10 cellular contexts compared by ENCODE assay signal in the genomic region with DNA sequence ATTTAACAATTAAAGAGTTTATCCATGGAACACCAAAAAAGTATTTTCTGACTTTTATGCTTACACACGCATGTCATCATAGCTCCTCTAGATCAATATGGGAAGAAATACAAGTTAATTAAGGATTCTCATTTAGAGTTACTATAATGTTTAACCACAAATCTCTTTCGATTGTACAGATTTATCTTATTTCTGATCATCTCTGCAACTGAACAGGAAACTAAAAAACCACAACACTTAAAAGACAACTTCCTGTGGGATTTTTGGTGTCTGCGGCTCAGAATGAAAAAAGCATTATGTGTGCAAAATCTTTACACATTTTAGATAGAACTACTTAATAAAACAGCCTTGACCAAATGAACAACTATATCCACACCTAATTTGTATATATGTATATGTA. TPM values are rescaled to one million over a fixed set of nuclear protein-coding genes. Genes with fewer than 3 reads are reported as not detected.
DNase-seq lines count a peak whose midpoint lies in the region; ATAC-seq and TF ChIP-seq lines count a peak whose summit lies in the region.
"Had no signal": no experiment of that assay in that cellular context is flagged by ENCODE, and none has a peak within 500 bp of the region (broad histone marks: within the 10 kb centered on the region; RNA-seq: fewer than 3 reads in every experiment).

No MANE protein-coding gene starts in this region.

- in situ Hi-C loops in mammary epithelial cell (cut with MboI; ENCODE audit: low sequenced_read_pairs in 2 of 2) = no loop called here

- DNase-seq in mammary epithelial cell = peak; percentile 29
- DNase-seq in breast epithelium (ENCODE audit: low spot score in 2 of 2) = no peak
- no peak for DNase-seq in T-helper 17 cell
- no peak for DNase-seq in osteoblast (ENCODE audit: insufficient read length, low spot score, missing footprints)
- no peak for DNase-seq in GM19238 (ENCODE audit: insufficient read length, low spot score)
- DNase-seq in COLO829 (ENCODE audit: low spot score) = no peak
- DNase-seq: kidney glomerular epithelial cell had no signal

- 18% methylated on average over 3 of the region's 3 CpGs for WGBS in mammary epithelial cell (ENCODE audit: low coverage, missing lambda C conversion rate)

- no peak for TF ChIP-seq CTCF in mammary epithelial cell (conservative IDR thresholded peaks at IDR 0.05 in 1 of 2, IDR thresholded peaks at IDR 0.05 in 1 of 2; ENCODE audit: extremely low read depth in 1 of 2, insufficient read depth in 1 of 2, low read depth in 1 of 2, low read length in 2 of 2)
- TF ChIP-seq CTCF in breast epithelium (IDR thresholded peaks at IDR 0.05) = no peak
- no peak for TF ChIP-seq CTCF in osteoblast (IDR thresholded peaks at IDR 0.05; ENCODE audit: extremely low read depth, low read depth, low read length)

- ATAC-seq in HG03354 (IDR thresholded peaks at IDR 0.05; ENCODE audit: poor library complexity, severe bottlenecking, unreplicated experiment) (peak; percentile 61), T-helper 17 cell (peak; percentile 74), GM18505 (IDR thresholded peaks at IDR 0.05; ENCODE audit: unreplicated experiment) (no peak)

- no peak overlapping the region for H3K9ac ChIP-seq in mammary epithelial cell (ENCODE audit: insufficient read depth, low read length)

- peaks cover 5% of the 10 kb centered on the region for H3K4me1 Mint-ChIP-seq in T-helper 17 cell

- dilution Hi-C loops in mammary epithelial cell (cut with HindIII; ENCODE audit: low sequenced_read_pairs) = no loop called here

- H3K4me2 ChIP-seq in mammary epithelial cell (ENCODE audit: insufficient read depth, low read depth, low read length) (peak overlapping the region; percentile 53), osteoblast (ENCODE audit: insufficient read depth, low read length) (peak overlapping the region; percentile 30)

- peaks cover 22% of the 10 kb centered on the region for H3K27me3 Mint-ChIP-seq in T-helper 17 cell

- TF ChIP-seq POLR2A in breast epithelium (IDR thresholded peaks at IDR 0.05) = no peak
- no peak for TF ChIP-seq POLR2A in GM18505 (IDR thresholded peaks at IDR 0.05; ENCODE audit: borderline replicate concordance, extremely low read depth, insufficient read depth, insufficient read length)

- H3K36me3 ChIP-seq in mammary epithelial cell (ENCODE audit: insufficient read depth, low read length) = no peaks in the 10 kb centered on the region
- no peaks in the 10 kb centered on the region for H3K36me3 ChIP-seq in breast epithelium
- no peaks in the 10 kb centered on the region for H3K36me3 ChIP-seq in osteoblast (ENCODE audit: insufficient read depth, low read length)

- H3K27ac Mint-ChIP-seq in T-helper 17 cell = no peak overlapping the region

- no peak overlapping the region for H3K4me3 ChIP-seq in mammary epithelial cell (replicated peaks in 1 of 3; ENCODE audit: insufficient read depth in 1 of 3, low read depth in 2 of 3, low read length in 3 of 3)
- no peak overlapping the region for H3K4me3 ChIP-seq in breast epithelium
- no peak overlapping the region for H3K4me3 ChIP-seq in osteoblast (ENCODE audit: insufficient read depth, low read length)

- no peaks in the 10 kb centered on the region for H3K36me3 Mint-ChIP-seq in T-helper 17 cell (ENCODE audit: low read depth)

- H3K27me3 ChIP-seq in mammary epithelial cell (ENCODE audit: insufficient read depth, low read length) (no peaks in the 10 kb centered on the region), breast epithelium (no peaks in the 10 kb centered on the region), osteoblast (ENCODE audit: insufficient read depth, low read length) (no peaks in the 10 kb centered on the region)

- H3K79me2 ChIP-seq in mammary epithelial cell (ENCODE audit: insufficient read depth, low read length) (peaks cover 13% of the 10 kb centered on the region), osteoblast (ENCODE audit: insufficient read depth, low read length) (peaks cover 12% of the 10 kb centered on the region)

- H3K4me1 ChIP-seq in mammary epithelial cell (ENCODE audit: insufficient read depth, low read length) (peaks cover 3% of the 10 kb centered on the region), breast epithelium (no peaks in the 10 kb centered on the region), osteoblast (ENCODE audit: insufficient read depth, low read length) (peaks cover 25% of the 10 kb centered on the region)

- no peaks in the 10 kb centered on the region for H3K9me3 ChIP-seq in mammary epithelial cell (replicated peaks; ENCODE audit: insufficient read depth, low read length)
- no peaks in the 10 kb centered on the region for H3K9me3 ChIP-seq in breast epithelium
- H3K9me3 ChIP-seq in T-helper 17 cell (ENCODE audit: control insufficient read depth, low read length, poor library complexity, severe bottlenecking) = no peaks in the 10 kb centered on the region
- no peaks in the 10 kb centered on the region for H3K9me3 ChIP-seq in osteoblast (ENCODE audit: low read depth, low read length)

- no TSS peak for BruUV-seq in mammary epithelial cell (replicated peaks; lab: Mats Ljungman, UMichigan)

- intact Hi-C loops in mammary epithelial cell (cut with micrococcal nuclease) (no loop called here), breast epithelium (cut with DNase I; ENCODE audit: low total_unique reads) (no loop called here)

- H3K27ac ChIP-seq in mammary epithelial cell (ENCODE audit: insufficient read depth, low read depth, low read length) = no peak overlapping the region
- no peak overlapping the region for H3K27ac ChIP-seq in breast epithelium
- H3K27ac ChIP-seq in osteoblast (ENCODE audit: low read depth, low read length) = no peak overlapping the region
- H3K27ac ChIP-seq: epithelial cell of prostate had no signal

- no peaks in the 10 kb centered on the region for H4K20me1 ChIP-seq in mammary epithelial cell (ENCODE audit: insufficient read depth, low read length)
- peaks cover 8% of the 10 kb centered on the region for H4K20me1 ChIP-seq in osteoblast (ENCODE audit: insufficient read depth, low read length)

- no peak overlapping the region for H3K4me3 Mint-ChIP-seq in T-helper 17 cell

- H2AFZ ChIP-seq in mammary epithelial cell (ENCODE audit: low read depth, low read length) (no peak overlapping the region), osteoblast (ENCODE audit: low read length) (no peak overlapping the region)

- CTCF ChIA-PET in mammary epithelial cell (lab: Charles Lee; ENCODE audit: low non-redundant PET) = no interaction called here

RNA-seq across cellular contexts. Expression of gene TJP1, which starts 2.9 kb away (rescaled TPM):
- 100 to 1,000 TPM in 1 of 2 donors, 10 to 100 TPM in 1; 91.7 to 109 TPM for total RNA-seq in mammary epithelial cell
- polyA plus RNA-seq in mammary epithelial cell = 53.0 TPM
- 97.8 TPM for polyA minus RNA-seq in mammary epithelial cell
- 100 to 1,000 TPM in 1 of 3 donors, 10 to 100 TPM in 2; 92.8 to 101 (median 97.2) TPM for total RNA-seq in breast epithelium
- under 1 TPM in 1 of 2 donors, not detected in 1; 0.16 TPM for total RNA-seq in T-helper 17 cell
- 74.3 and 86.9 TPM in 2 replicates for total RNA-seq in osteoblast

Comparison
In these comparisons a context has a peak if more than half of its experiments do, and no peak if none do; other contexts are left out.
1. RNA of gene TJP1, which starts 2.9 kb away (total RNA-seq): 91.7 to 109 TPM in mammary epithelial cell, 92.8 to 101 TPM in breast epithelium and 74.3 to 86.9 TPM in osteoblast; 0.16 TPM in T-helper 17 cell; every median in the first group is over 10 times any median in the second.